Comparison of ENCODE assay signal across 20 cellular contexts in the genomic region with DNA sequence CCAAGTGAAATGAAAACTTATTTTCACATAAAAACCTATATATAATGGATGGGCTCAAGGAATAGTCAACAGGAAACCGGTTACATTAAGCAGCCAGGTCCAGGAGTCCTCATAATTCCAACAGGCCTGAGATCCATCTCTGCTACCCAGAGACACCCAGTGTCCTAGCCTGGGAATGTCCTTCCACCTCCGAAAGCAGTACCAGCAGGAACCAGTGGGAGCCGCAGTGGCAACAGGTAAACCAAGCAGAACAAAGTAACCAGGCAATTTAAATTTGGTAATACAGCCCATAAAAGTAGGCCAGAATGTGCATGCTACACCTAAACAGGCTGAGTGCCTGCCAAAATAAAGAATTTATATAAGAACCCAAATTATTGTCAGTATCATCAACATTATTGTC.
DNase-seq lines count a peak whose midpoint lies in the region; ATAC-seq and TF ChIP-seq lines count a peak whose summit lies in the region.
"Had no signal": no experiment of that assay in that cellular context is flagged by ENCODE, and none has a peak within 500 bp of the region (broad histone marks: within the 10 kb centered on the region; RNA-seq: fewer than 3 reads in every experiment).

No MANE protein-coding gene starts in this region.

- H3K27me3 Mint-ChIP-seq in Caco-2 (ENCODE audit: insufficient read depth, unreplicated experiment) = no peaks in the 10 kb centered on the region
- no peaks in the 10 kb centered on the region for H3K27me3 Mint-ChIP-seq in natural killer cell (ENCODE audit: low read depth in 2 of 2)
- H3K27me3 Mint-ChIP-seq: activated CD8-positive, alpha-beta memory T cell treated with anti-CD3 and anti-CD28 coated beads, Interleukin-2, amount 10 ng/mL, durations not matched to agents 7 days and 5 days; CD4-positive, alpha-beta T cell had no signal

- ATAC-seq in lower lobe of right lung (no peak), natural killer cell (no peak)
- ATAC-seq: activated CD8-positive, alpha-beta memory T cell treated with anti-CD3 and anti-CD28 coated beads, Interleukin-2, amount 10 ng/mL, durations not matched to agents 7 days and 5 days; gastrocnemius medialis had no signal

- intact Hi-C loops in Caco-2 (cut with micrococcal nuclease; ENCODE audit: unreplicated experiment) = no loop called here
- intact Hi-C loops in lower lobe of right lung (cut with DNase I) = no loop called here
- intact Hi-C loops in A673 (cut with micrococcal nuclease; ENCODE audit: unreplicated experiment) = no loop called here
- intact Hi-C loops in natural killer cell (cut with micrococcal nuclease) = no loop called here

- H3K27ac ChIP-seq in lower lobe of right lung (no peak overlapping the region), A673 (ENCODE audit: low read depth, low read length, poor library complexity, severe bottlenecking) (no peak overlapping the region)
- H3K27ac ChIP-seq: epithelial cell of prostate, gastrocnemius medialis, stomach, upper lobe of left lung had no signal

- peak; percentile 15 to 17 for TF ChIP-seq CTCF in Caco-2 (IDR thresholded peaks at IDR 0.05; ENCODE audit: insufficient read depth in 1 of 2, low read depth in 1 of 2, low read length in 1 of 2, severe bottlenecking in 1 of 2, unreplicated experiment in 1 of 2)
- no peak for TF ChIP-seq CTCF in lower lobe of right lung (IDR thresholded peaks at IDR 0.05)
- TF ChIP-seq CTCF in A673 (conservative IDR thresholded peaks at IDR 0.05; ENCODE audit: low read depth, low read length) = no peak
- TF ChIP-seq CTCF in natural killer cell (IDR thresholded peaks at IDR 0.05) = no peak

- BruUV-seq in Caco-2 (replicated peaks; lab: Mats Ljungman, UMichigan) (no TSS peak), A673 (replicated peaks; lab: Mats Ljungman, UMichigan) (no TSS peak)

- peak in 1 of 2 experiments; percentile 33 for DNase-seq in Caco-2
- DNase-seq in HT-29 (ENCODE audit: low spot score) = peak; percentile 60
- DNase-seq in SK-MEL-5 (ENCODE audit: low read depth, low spot score) = peak; percentile 50
- peak; percentile 73 for DNase-seq in islet precursor cell
- DNase-seq in effector CD4-positive, alpha-beta T cell = no peak
- no peak for DNase-seq in lower lobe of right lung
- no peak for DNase-seq in A673 (ENCODE audit: low spot score)
- DNase-seq in natural killer cell = no peak
- DNase-seq: activated CD8-positive, alpha-beta memory T cell treated with anti-CD3 and anti-CD28 coated beads, Interleukin-2, amount 10 ng/mL, durations not matched to agents 7 days and 5 days; CD4-positive, alpha-beta T cell; dermis blood vessel endothelial cell; gastrocnemius medialis; NCI-H1694 treated with DMSO at 0.1 percent for 48 hours; NCI-H446 treated with DMSO at 0.1 percent for 48 hours; stimulated activated CD4-positive, alpha-beta T cell treated with anti-CD3 and anti-CD28 coated beads, Interleukin-2, amount 100 ng/mL, for 48 hours; stomach; upper lobe of left lung had no signal

- H3K4me1 ChIP-seq in Caco-2 (no peaks in the 10 kb centered on the region), lower lobe of right lung (no peaks in the 10 kb centered on the region), A673 (ENCODE audit: insufficient read depth, low read length, poor library complexity, severe bottlenecking) (no peaks in the 10 kb centered on the region)
- H3K4me1 ChIP-seq: gastrocnemius medialis, stomach, upper lobe of left lung had no signal

- CTCF ChIA-PET in Caco-2 (lab: Charles Lee) = no interaction called here
- CTCF ChIA-PET in A673 (lab: Charles Lee) = no interaction called here

- H3K4me1 Mint-ChIP-seq in Caco-2 (ENCODE audit: low read depth, unreplicated experiment) = no peaks in the 10 kb centered on the region
- H3K4me1 Mint-ChIP-seq in natural killer cell = no peaks in the 10 kb centered on the region
- H3K4me1 Mint-ChIP-seq: activated CD8-positive, alpha-beta memory T cell treated with anti-CD3 and anti-CD28 coated beads, Interleukin-2, amount 10 ng/mL, durations not matched to agents 7 days and 5 days had no signal

- H3K9me3 Mint-ChIP-seq in Caco-2 (ENCODE audit: unreplicated experiment) (no peaks in the 10 kb centered on the region), natural killer cell (peaks cover 7 to 12% of the 10 kb centered on the region in 2 donors)

- H3K4me3 Mint-ChIP-seq in Caco-2 (ENCODE audit: unreplicated experiment) (no peak overlapping the region), natural killer cell (no peak overlapping the region)
- H3K4me3 Mint-ChIP-seq: activated CD8-positive, alpha-beta memory T cell treated with anti-CD3 and anti-CD28 coated beads, Interleukin-2, amount 10 ng/mL, durations not matched to agents 7 days and 5 days; CD4-positive, alpha-beta T cell had no signal

- H3K36me3 ChIP-seq in Caco-2 (ENCODE audit: control insufficient read depth, insufficient read depth, low read length) (no peaks in the 10 kb centered on the region), lower lobe of right lung (no peaks in the 10 kb centered on the region), A673 (ENCODE audit: insufficient read depth, low read length, poor library complexity, severe bottlenecking) (no peaks in the 10 kb centered on the region)
- H3K36me3 ChIP-seq: gastrocnemius medialis, stomach, upper lobe of left lung had no signal

- POLR2A ChIA-PET in Caco-2 (lab: Charles Lee) = no interaction called here
- POLR2A ChIA-PET in A673 (lab: Charles Lee; ENCODE audit: low non-redundant PET) = no interaction called here

- H3K36me3 Mint-ChIP-seq in Caco-2 (ENCODE audit: insufficient read depth, unreplicated experiment) = no peaks in the 10 kb centered on the region
- H3K36me3 Mint-ChIP-seq in natural killer cell = no peaks in the 10 kb centered on the region
- H3K36me3 Mint-ChIP-seq: activated CD8-positive, alpha-beta memory T cell treated with anti-CD3 and anti-CD28 coated beads, Interleukin-2, amount 10 ng/mL, durations not matched to agents 7 days and 5 days had no signal

- H3K27ac Mint-ChIP-seq in Caco-2 (ENCODE audit: unreplicated experiment) = no peak overlapping the region
- no peak overlapping the region for H3K27ac Mint-ChIP-seq in natural killer cell
- H3K27ac Mint-ChIP-seq: activated CD8-positive, alpha-beta memory T cell treated with anti-CD3 and anti-CD28 coated beads, Interleukin-2, amount 10 ng/mL, durations not matched to agents 7 days and 5 days; activated T-helper 2 cell treated with anti-CD3 and anti-CD28 coated beads, Interferon-gamma antibody, Interleukin-2, Interleukin-4, amounts not matched to agents 10 μg/mL and 5 μg/mL and 100 μg/mL, durations not matched to agents 14 hours and 24 hours and 36 hours; CD4-positive, alpha-beta T cell had no signal

- H3K27me3 ChIP-seq in Caco-2 (replicated peaks; ENCODE audit: control insufficient read depth, insufficient read depth, low read length) (no peaks in the 10 kb centered on the region), lower lobe of right lung (ENCODE audit: low read depth) (no peaks in the 10 kb centered on the region), A673 (replicated peaks; ENCODE audit: insufficient read depth, low read depth, low read length, poor library complexity) (no peaks in the 10 kb centered on the region)
- H3K27me3 ChIP-seq: gastrocnemius medialis, stomach, upper lobe of left lung had no signal

- in situ Hi-C loops in SK-MEL-5 (cut with HindIII; ENCODE audit: low pct_unique_long_range_greater_than_20kb, low sequenced_read_pairs) = no loop called here

- H3K9me3 ChIP-seq in Caco-2 (no peaks in the 10 kb centered on the region), lower lobe of right lung (no peaks in the 10 kb centered on the region), A673 (ENCODE audit: low read depth, low read length, poor library complexity, severe bottlenecking) (no peaks in the 10 kb centered on the region)
- H3K9me3 ChIP-seq: gastrocnemius medialis, stomach, upper lobe of left lung had no signal

- no peak overlapping the region for H3K4me3 ChIP-seq in Caco-2 (ENCODE audit: low read depth, low read length)
- no peak overlapping the region for H3K4me3 ChIP-seq in lower lobe of right lung
- H3K4me3 ChIP-seq in A673 (ENCODE audit: low read depth, low read length, poor library complexity, severe bottlenecking) = no peak overlapping the region
- H3K4me3 ChIP-seq: gastrocnemius medialis, lung, stomach, upper lobe of left lung had no signal

Comparison
In these comparisons a context has a peak if more than half of its experiments do, and no peak if none do; other contexts are left out.
1. DNase-seq: peak in HT-29 (single experiment), SK-MEL-5 (single experiment) and islet precursor cell (single experiment); none in effector CD4-positive, alpha-beta T cell (single experiment), lower lobe of right lung (single experiment), A673 (single experiment) and natural killer cell (single experiment).
2. CTCF ChIP-seq: peak in Caco-2 (2 of 2); none in lower lobe of right lung (single experiment), A673 (single experiment) and natural killer cell (single experiment).